ENCODE assay signal across 1 cellular context in the genomic region with DNA sequence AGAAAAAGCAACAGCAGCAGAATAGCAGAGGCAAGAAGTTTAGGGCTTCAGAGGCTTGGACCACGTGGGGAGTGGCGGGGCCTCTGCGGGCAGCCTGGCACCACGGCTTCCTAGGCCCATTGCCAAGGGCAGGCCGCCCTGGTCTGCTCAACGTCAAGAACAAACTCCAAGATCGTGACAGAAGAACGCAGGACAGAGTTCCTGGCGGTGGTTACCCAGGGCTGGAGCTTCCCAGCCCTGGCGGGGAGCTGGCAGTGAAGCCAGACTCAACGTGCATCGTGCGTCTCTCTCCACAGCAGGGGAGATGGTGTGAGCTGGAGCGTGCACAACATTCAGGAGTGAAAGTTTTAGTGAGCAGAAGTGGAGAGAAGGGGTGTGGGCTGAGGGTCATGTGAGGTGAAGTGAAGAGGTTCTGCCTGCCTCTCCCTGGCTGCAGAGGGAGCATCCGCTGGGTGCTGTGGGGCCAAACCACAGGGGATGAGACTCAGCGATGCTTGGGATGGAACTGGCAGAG.
TF ChIP-seq lines count a peak whose summit lies in the region.

No MANE protein-coding gene starts in this region.

TF ChIP-seq in HepG2, 621 proteins besides CTCF, POLR2A, EP300 and RAD21 (continued from another document):
- TF ChIP-seq, protein P1, sequence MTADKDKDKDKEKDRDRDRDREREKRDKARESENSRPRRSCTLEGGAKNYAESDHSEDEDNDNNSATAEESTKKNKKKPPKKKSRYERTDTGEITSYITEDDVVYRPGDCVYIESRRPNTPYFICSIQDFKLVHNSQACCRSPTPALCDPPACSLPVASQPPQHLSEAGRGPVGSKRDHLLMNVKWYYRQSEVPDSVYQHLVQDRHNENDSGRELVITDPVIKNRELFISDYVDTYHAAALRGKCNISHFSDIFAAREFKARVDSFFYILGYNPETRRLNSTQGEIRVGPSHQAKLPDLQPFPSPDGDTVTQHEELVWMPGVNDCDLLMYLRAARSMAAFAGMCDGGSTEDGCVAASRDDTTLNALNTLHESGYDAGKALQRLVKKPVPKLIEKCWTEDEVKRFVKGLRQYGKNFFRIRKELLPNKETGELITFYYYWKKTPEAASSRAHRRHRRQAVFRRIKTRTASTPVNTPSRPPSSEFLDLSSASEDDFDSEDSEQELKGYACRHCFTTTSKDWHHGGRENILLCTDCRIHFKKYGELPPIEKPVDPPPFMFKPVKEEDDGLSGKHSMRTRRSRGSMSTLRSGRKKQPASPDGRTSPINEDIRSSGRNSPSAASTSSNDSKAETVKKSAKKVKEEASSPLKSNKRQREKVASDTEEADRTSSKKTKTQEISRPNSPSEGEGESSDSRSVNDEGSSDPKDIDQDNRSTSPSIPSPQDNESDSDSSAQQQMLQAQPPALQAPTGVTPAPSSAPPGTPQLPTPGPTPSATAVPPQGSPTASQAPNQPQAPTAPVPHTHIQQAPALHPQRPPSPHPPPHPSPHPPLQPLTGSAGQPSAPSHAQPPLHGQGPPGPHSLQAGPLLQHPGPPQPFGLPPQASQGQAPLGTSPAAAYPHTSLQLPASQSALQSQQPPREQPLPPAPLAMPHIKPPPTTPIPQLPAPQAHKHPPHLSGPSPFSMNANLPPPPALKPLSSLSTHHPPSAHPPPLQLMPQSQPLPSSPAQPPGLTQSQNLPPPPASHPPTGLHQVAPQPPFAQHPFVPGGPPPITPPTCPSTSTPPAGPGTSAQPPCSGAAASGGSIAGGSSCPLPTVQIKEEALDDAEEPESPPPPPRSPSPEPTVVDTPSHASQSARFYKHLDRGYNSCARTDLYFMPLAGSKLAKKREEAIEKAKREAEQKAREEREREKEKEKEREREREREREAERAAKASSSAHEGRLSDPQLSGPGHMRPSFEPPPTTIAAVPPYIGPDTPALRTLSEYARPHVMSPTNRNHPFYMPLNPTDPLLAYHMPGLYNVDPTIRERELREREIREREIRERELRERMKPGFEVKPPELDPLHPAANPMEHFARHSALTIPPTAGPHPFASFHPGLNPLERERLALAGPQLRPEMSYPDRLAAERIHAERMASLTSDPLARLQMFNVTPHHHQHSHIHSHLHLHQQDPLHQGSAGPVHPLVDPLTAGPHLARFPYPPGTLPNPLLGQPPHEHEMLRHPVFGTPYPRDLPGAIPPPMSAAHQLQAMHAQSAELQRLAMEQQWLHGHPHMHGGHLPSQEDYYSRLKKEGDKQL (CRISPR knock-in tag; IDR thresholded peaks at IDR 0.05; ENCODE audit: low read depth): no peak
- TF ChIP-seq HOXA7 (CRISPR knock-in tag; IDR thresholded peaks at IDR 0.05): no peak
- TF ChIP-seq ZNF530 (CRISPR knock-in tag; IDR thresholded peaks at IDR 0.05; ENCODE audit: low read depth): no peak
